38 cellular contexts compared by ENCODE assay signal in the genomic region with DNA sequence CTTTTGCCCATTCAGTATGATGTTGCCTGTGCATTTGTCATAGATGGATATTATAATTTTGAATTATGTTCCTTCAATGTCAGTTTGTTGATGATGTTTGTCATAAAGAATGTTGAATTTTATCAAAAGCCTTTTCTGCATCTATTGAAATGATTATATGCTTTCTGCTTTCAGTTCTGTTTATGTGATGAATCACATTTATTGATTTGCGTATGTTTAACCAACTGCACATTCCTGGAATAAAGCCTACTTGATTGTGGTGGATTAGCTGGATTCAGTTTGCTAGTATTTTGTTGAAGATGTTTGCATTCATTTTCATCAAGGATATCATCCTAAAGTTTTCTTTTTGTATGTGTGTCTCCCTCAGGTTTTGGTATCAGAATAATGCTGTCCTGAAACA. TPM values are rescaled to one million over a fixed set of nuclear protein-coding genes. Genes with fewer than 3 reads are reported as not detected.
"Had no signal": no experiment of that assay in that cellular context is flagged by ENCODE, and none has a peak within 500 bp of the region (broad histone marks: within the 10 kb centered on the region; RNA-seq: fewer than 3 reads in every experiment).

No MANE protein-coding gene starts in this region.

- H3K9ac ChIP-seq: KMS-11 had no signal

- H3K36me3 ChIP-seq: MG63 had no signal

- H3K4me2 ChIP-seq: KMS-11 had no signal

- H3K4me3 ChIP-seq: MG63 had no signal

- H3K27ac ChIP-seq: KMS-11 had no signal

- DNase-seq: Karpas-422, Kasumi-1, MG63, MM.1S, MV-4-11, NCI-H1048, NCI-H1092, NCI-H1092 treated with DMSO at 0.1 percent for 48 hours, NCI-H1105, NCI-H1105 treated with DMSO at 0.1 percent for 48 hours, NCI-H1417, NCI-H1417 treated with DMSO at 0.1 percent for 48 hours, NCI-H1436, NCI-H1436 treated with DMSO at 0.1 percent for 48 hours, NCI-H146, NCI-H1694, NCI-H1694 treated with DMSO at 0.1 percent for 48 hours, NCI-H187, NCI-H187 treated with DMSO at 0.1 percent for 48 hours, NCI-H1930, NCI-H2029, NCI-H2029 treated with DMSO at 0.1 percent for 48 hours, NCI-H2081, NCI-H2081 treated with DMSO at 0.1 percent for 48 hours, NCI-H2107, NCI-H2171, NCI-H2171 treated with DMSO at 0.1 percent for 48 hours, NCI-H2227 treated with DMSO at 0.1 percent for 48 hours, NCI-H226, NCI-H345, NCI-H446, NCI-H446 treated with DMSO at 0.1 percent for 48 hours, NCI-H510A had no signal

- H3K27me3 ChIP-seq: MG63 had no signal

RNA-seq across cellular contexts. Expression of gene OR2M4, which starts 5.7 kb away (rescaled TPM):
- total RNA-seq: LHCN-M2, M059J, MCF 10A, NCI-H460 had no signal

RNA-seq across cellular contexts. Expression of gene OR2M3, which starts 28.5 kb away (rescaled TPM):
- total RNA-seq: LHCN-M2, M059J, MCF 10A, NCI-H460 had no signal

RNA-seq across cellular contexts. Expression of gene OR2M2, which starts 50.9 kb away (rescaled TPM):
- total RNA-seq: LHCN-M2, M059J, MCF 10A, NCI-H460 had no signal

RNA-seq across cellular contexts. Expression of gene OR2T33, which starts 52.2 kb away (rescaled TPM):
- total RNA-seq: LHCN-M2, M059J, MCF 10A, NCI-H460 had no signal
